ENCODE assay signal across 16 cellular contexts in the genomic region with DNA sequence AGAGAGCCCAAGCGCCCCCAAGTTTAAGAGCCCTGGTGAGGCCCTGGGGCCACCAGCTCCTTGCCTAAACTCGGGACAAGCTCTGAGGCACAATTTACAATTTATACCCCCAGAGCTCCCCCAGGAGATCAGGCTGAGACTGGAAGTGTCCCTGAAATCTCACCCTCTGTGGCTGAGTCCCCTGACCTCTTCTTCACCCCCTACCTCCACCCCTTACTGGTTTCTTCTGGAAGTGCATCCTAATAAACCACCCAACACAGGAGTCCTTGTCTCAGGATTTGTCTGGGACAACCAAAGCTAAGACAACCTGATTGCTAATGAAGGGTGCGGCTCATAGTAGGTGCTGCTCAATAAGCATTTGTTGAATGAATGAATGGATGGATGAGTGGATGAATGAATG.
DNase-seq lines count a peak whose midpoint lies in the region; TF ChIP-seq lines count a peak whose summit lies in the region.
"Had no signal": no experiment of that assay in that cellular context is flagged by ENCODE, and none has a peak within 500 bp of the region (broad histone marks: within the 10 kb centered on the region; RNA-seq: fewer than 3 reads in every experiment).

No MANE protein-coding gene starts in this region.

- peak overlapping the region; percentile 28 for H3K27ac Mint-ChIP-seq in Calu3 (ENCODE audit: unreplicated experiment)
- H3K27ac Mint-ChIP-seq: IgD-negative memory B cell had no signal

- DNase-seq in Calu3 (peak; percentile 23), HuH-7.5 (ENCODE audit: low spot score) (peak; percentile 13), colonic mucosa (peak; percentile 3), iPS-NIHi7 (ENCODE audit: extremely low spot score) (peak; percentile 31), MV-4-11 (lab: John Stamatoyannopoulos, UW) (no peak), MM.1S (no peak), G401 (ENCODE audit: low spot score) (no peak), tibial nerve (ENCODE audit: low spot score in 2 of 2) (no peak)
- DNase-seq: DMS79 treated with DMSO at 0.1 percent for 48 hours, GF-D8, GOT3, NCI-H1694, NCI-H69, PC-9, SK-N-SH had no signal

- TF ChIP-seq CTCF in Calu3 (IDR thresholded peaks at IDR 0.05; ENCODE audit: unreplicated experiment) (no peak), colonic mucosa (IDR thresholded peaks at IDR 0.05) (no peak), MM.1S (IDR thresholded peaks at IDR 0.05; ENCODE audit: low read length) (no peak), tibial nerve (IDR thresholded peaks at IDR 0.05) (no peak)

- no peaks in the 10 kb centered on the region for H3F3A ChIP-seq in MM.1S (ENCODE audit: insufficient read depth, low read length)

- H3K27me3 Mint-ChIP-seq in Calu3 (ENCODE audit: unreplicated experiment): no peaks in the 10 kb centered on the region

- no peak overlapping the region for H3K9ac ChIP-seq in colonic mucosa (ENCODE audit: low read depth in 2 of 2, low read length in 2 of 2)
- H3K9ac ChIP-seq in MM.1S (ENCODE audit: low read length): no peak overlapping the region
- H3K9ac ChIP-seq: SK-N-SH had no signal

- H3K79me2 ChIP-seq in MM.1S (ENCODE audit: low read length): no peaks in the 10 kb centered on the region

- H3K4me1 ChIP-seq in colonic mucosa (no peaks in the 10 kb centered on the region), MM.1S (ENCODE audit: low read length) (no peaks in the 10 kb centered on the region), tibial nerve (no peaks in the 10 kb centered on the region)

- in situ Hi-C loops in G401 (cut with HindIII; ENCODE audit: low sequenced_read_pairs): no loop called here

- no peaks in the 10 kb centered on the region for H3K27me3 ChIP-seq in colonic mucosa
- H3K27me3 ChIP-seq in MM.1S (replicated peaks; ENCODE audit: insufficient read depth, low read length): no peaks in the 10 kb centered on the region
- H3K27me3 ChIP-seq in tibial nerve: no peaks in the 10 kb centered on the region

- H3K9me2 ChIP-seq in MM.1S (replicated peaks; ENCODE audit: insufficient read depth, low read length): no peaks in the 10 kb centered on the region
- H3K9me2 ChIP-seq: SK-N-SH had no signal

- peaks cover 31% of the 10 kb centered on the region for H3K36me3 Mint-ChIP-seq in Calu3 (ENCODE audit: insufficient read depth, unreplicated experiment)
- H3K36me3 Mint-ChIP-seq: IgD-negative memory B cell had no signal

- H3K27ac ChIP-seq in colonic mucosa (no peak overlapping the region), MM.1S (ENCODE audit: low read length) (no peak overlapping the region), tibial nerve (no peak overlapping the region)
- H3K27ac ChIP-seq: PC-9 had no signal

- H3K36me3 ChIP-seq in colonic mucosa (no peaks in the 10 kb centered on the region), MM.1S (replicated peaks; ENCODE audit: insufficient read depth, low read length) (no peaks in the 10 kb centered on the region), tibial nerve (no peaks in the 10 kb centered on the region)

- no TSS peak for BruUV-seq in Calu3 (replicated peaks; lab: Mats Ljungman, UMichigan)

- H3K4me2 ChIP-seq in MM.1S (ENCODE audit: low read depth, low read length): no peak overlapping the region
- H3K4me2 ChIP-seq: PC-9, SK-N-SH had no signal

- H3K4me1 Mint-ChIP-seq in Calu3 (ENCODE audit: low read depth, unreplicated experiment): peaks cover 35% of the 10 kb centered on the region
- H3K4me1 Mint-ChIP-seq: IgD-negative memory B cell had no signal

- peaks cover 3% of the 10 kb centered on the region for H3K9me3 Mint-ChIP-seq in Calu3 (ENCODE audit: low read depth, unreplicated experiment)

- no peak overlapping the region for H3K4me3 ChIP-seq in colonic mucosa
- no peak overlapping the region for H3K4me3 ChIP-seq in MM.1S (ENCODE audit: low read length)
- no peak overlapping the region for H3K4me3 ChIP-seq in tibial nerve
- H3K4me3 ChIP-seq: PC-9 had no signal

- H3K4me3 Mint-ChIP-seq in Calu3 (ENCODE audit: low read depth, unreplicated experiment): no peak overlapping the region
- H3K4me3 Mint-ChIP-seq: IgD-negative memory B cell had no signal

- no peak for TF ChIP-seq POLR2A in tibial nerve (IDR thresholded peaks at IDR 0.05)

- intact Hi-C loops in Calu3 (cut with micrococcal nuclease; ENCODE audit: unreplicated experiment) (loop anchor here (10.0 kb wide), 2 partner anchors 91 to 251 kb away; no protein-coding TSS in a partner anchor), colonic mucosa (cut with DNase I) (no loop called here)

- H2AFZ ChIP-seq in MM.1S (ENCODE audit: low read length): no peak overlapping the region
- H2AFZ ChIP-seq: PC-9 had no signal

- H3K9me3 ChIP-seq in colonic mucosa: no peaks in the 10 kb centered on the region
- H3K9me3 ChIP-seq in MM.1S (replicated peaks; ENCODE audit: insufficient read depth, low read length): no peaks in the 10 kb centered on the region
- peaks cover 0 to 24% (median 0%) of the 10 kb centered on the region in 4 donors for H3K9me3 ChIP-seq in tibial nerve
- H3K9me3 ChIP-seq: SK-N-SH had no signal

- WGBS in tibial nerve, 2 donors: 83 to 94% methylated on average over 3 of the region's 3 CpGs

- TF ChIP-seq EP300 in tibial nerve (IDR thresholded peaks at IDR 0.05): no peak

- H4K20me1 ChIP-seq in MM.1S (ENCODE audit: insufficient read depth, low read length): no peaks in the 10 kb centered on the region

- CTCF ChIA-PET in Calu3 (lab: Charles Lee): interaction anchor here (0.7 to 1.3 kb wide), 2 partner anchors 22 to 30 kb away, joined by 4 to 8 read pairs; no protein-coding TSS in a partner anchor

Comparison
In these comparisons a context has a peak if more than half of its experiments do, and no peak if none do; other contexts are left out.
1. DNase-seq: peak in Calu3 (single experiment), HuH-7.5 (single experiment), colonic mucosa (single experiment) and iPS-NIHi7 (single experiment); none in MV-4-11 (single experiment), MM.1S (single experiment), G401 (single experiment) and tibial nerve (0 of 2).